Comparison of ENCODE assay signal across 9 cellular contexts in genomic region chr7:101169838-101170531, GRCh38. TPM values are rescaled to one million over a fixed set of nuclear protein-coding genes. Genes with fewer than 3 reads are reported as not detected.
DNase-seq lines count a peak whose midpoint lies in the region; ATAC-seq, FAIRE-seq and TF ChIP-seq lines count a peak whose summit lies in the region.
"Had no signal": no experiment of that assay in that cellular context is flagged by ENCODE, and none has a peak within 500 bp of the region (broad histone marks: within the 10 kb centered on the region; RNA-seq: fewer than 3 reads in every experiment).

No MANE protein-coding gene starts in this region.

- WGBS in heart left ventricle, 4 donors, result 1 to 5% (median 2%) methylated on average over 22 to 32 of the region's 32 CpGs
- 1 to 2% (median 1%) methylated on average over 30 to 32 of the region's 32 CpGs for WGBS in psoas muscle, 3 donors

- peak; percentile 69 for TF ChIP-seq RAD21 in Ishikawa (IDR thresholded peaks at IDR 0.05; ENCODE audit: low read depth)

- H3K27me3 Mint-ChIP-seq in activated naive CD4-positive, alpha-beta T cell treated with anti-CD3 and anti-CD28 coated beads, Interleukin-2, amount 50 U/mL, for 24 hours, result peaks cover 58% of the 10 kb centered on the region

- H2AFZ ChIP-seq in SU-DHL-6 (ENCODE audit: low read depth, low read length, severe bottlenecking), result no peak overlapping the region

- peaks cover 80% of the 10 kb centered on the region for H3K4me1 Mint-ChIP-seq in activated naive CD4-positive, alpha-beta T cell treated with anti-CD3 and anti-CD28 coated beads, Interleukin-2, amount 50 U/mL, for 24 hours

- no peaks in the 10 kb centered on the region for H3K9me2 ChIP-seq in SU-DHL-6 (replicated peaks; ENCODE audit: insufficient read depth, low read length)

- H3K4me3 Mint-ChIP-seq in activated naive CD4-positive, alpha-beta T cell treated with anti-CD3 and anti-CD28 coated beads, Interleukin-2, amount 50 U/mL, for 24 hours, result peak overlapping the region; percentile 7

- H3K27me3 ChIP-seq in SU-DHL-6 (ENCODE audit: low read length) (no peaks in the 10 kb centered on the region), heart left ventricle (peaks cover 71 to 100% (median 96%) of the 10 kb centered on the region in 9 donors), psoas muscle (ENCODE audit: insufficient read depth in 3 of 3, low read length in 2 of 3) (peaks cover 0 to 98% (median 61%) of the 10 kb centered on the region in 3 donors)

- peak in 3 of 4 donors; percentile 12 to 51 (median 41) for ATAC-seq in heart left ventricle
- peak in 3 of 4 donors; percentile 50 to 67 (median 65) for ATAC-seq in psoas muscle
- no peak for ATAC-seq in HG03457 (IDR thresholded peaks at IDR 0.05; ENCODE audit: unreplicated experiment)

- H4K20me1 ChIP-seq in SU-DHL-6 (ENCODE audit: low read depth, low read length), result no peaks in the 10 kb centered on the region

- peaks cover 2% of the 10 kb centered on the region for H3K36me3 Mint-ChIP-seq in activated naive CD4-positive, alpha-beta T cell treated with anti-CD3 and anti-CD28 coated beads, Interleukin-2, amount 50 U/mL, for 24 hours

- peak overlapping the region; percentile 9 for H3K4me2 ChIP-seq in SU-DHL-6 (ENCODE audit: low read depth, low read length, poor library complexity, severe bottlenecking)

- TF ChIP-seq POLR2A in heart left ventricle (IDR thresholded peaks at IDR 0.05), result no peak

- H3F3A ChIP-seq in SU-DHL-6 (ENCODE audit: insufficient read depth), result no peaks in the 10 kb centered on the region

- H3K9me3 ChIP-seq in SU-DHL-6 (ENCODE audit: insufficient read depth, low read length) (no peaks in the 10 kb centered on the region), heart left ventricle (no peaks in the 10 kb centered on the region), psoas muscle (no peaks in the 10 kb centered on the region)

- intact Hi-C loops in heart left ventricle (cut with DNase I), result loop anchor here in 2 of 10 donors (2.0 kb wide), 2 partner anchors 25 to 73 kb away; no protein-coding TSS in a partner anchor
- intact Hi-C loops in psoas muscle (cut with DNase I), result loop anchor here in 1 of 2 donors (2.0 kb wide), 1 partner anchor 27 kb away; no protein-coding TSS in a partner anchor

- peaks cover 0 to 55% (median 32%) of the 10 kb centered on the region in 12 donors for H3K4me1 ChIP-seq in heart left ventricle
- H3K4me1 ChIP-seq in psoas muscle, result peaks cover 17% of the 10 kb centered on the region

- DNase-seq in EL (peak; percentile 54), heart left ventricle (peak; percentile 51 to 86 (median 71)), psoas muscle (peak; percentile 72 to 80), HTR-8/SVneo (ENCODE audit: insufficient read length, low spot score) (no peak)

- TF ChIP-seq CTCF in SU-DHL-6 (IDR thresholded peaks at IDR 0.05; ENCODE audit: insufficient read depth, low read length, poor library complexity, severe bottlenecking), result peak; percentile 94
- TF ChIP-seq CTCF in heart left ventricle (IDR thresholded peaks at IDR 0.05), result peak; percentile 77 to 88 (median 83)
- TF ChIP-seq CTCF in psoas muscle (IDR thresholded peaks at IDR 0.05), result peak; percentile 69

- no peak for TF ChIP-seq EP300 in Ishikawa (IDR thresholded peaks at IDR 0.05; ENCODE audit: borderline replicate concordance)

- H3K27ac ChIP-seq in SU-DHL-6 (ENCODE audit: low read depth, low read length) (no peak overlapping the region), heart left ventricle (no peak overlapping the region), psoas muscle (no peak overlapping the region)
- H3K27ac ChIP-seq: epithelial cell of prostate had no signal

- no peak overlapping the region for H3K9ac ChIP-seq in SU-DHL-6 (ENCODE audit: low read length)

- no peak overlapping the region for H3K27ac Mint-ChIP-seq in activated naive CD4-positive, alpha-beta T cell treated with anti-CD3 and anti-CD28 coated beads, Interleukin-2, amount 50 U/mL, for 24 hours

- H3K9me3 Mint-ChIP-seq in activated naive CD4-positive, alpha-beta T cell treated with anti-CD3 and anti-CD28 coated beads, Interleukin-2, amount 50 U/mL, for 24 hours, result no peaks in the 10 kb centered on the region

- H3K4me3 ChIP-seq in SU-DHL-6 (ENCODE audit: insufficient read depth, low read length, poor library complexity, severe bottlenecking), result no peak overlapping the region
- no peak overlapping the region for H3K4me3 ChIP-seq in heart left ventricle
- H3K4me3 ChIP-seq in psoas muscle, result no peak overlapping the region

- no peak for FAIRE-seq in HTR-8/SVneo (lab: Jason Lieb, UNC)

- H3K36me3 ChIP-seq in SU-DHL-6 (ENCODE audit: low read length), result no peaks in the 10 kb centered on the region
- H3K36me3 ChIP-seq in heart left ventricle, result no peaks in the 10 kb centered on the region
- H3K36me3 ChIP-seq in psoas muscle (ENCODE audit: insufficient read depth in 1 of 2, low read depth in 1 of 2), result no peaks in the 10 kb centered on the region

- no peaks in the 10 kb centered on the region for H3K79me2 ChIP-seq in SU-DHL-6 (ENCODE audit: insufficient read depth, low read length)

TF ChIP-seq in Ishikawa, 13 proteins besides CTCF, POLR2A, EP300 and RAD21:
- TF ChIP-seq EGR1 (IDR thresholded peaks at IDR 0.05) (peak; percentile 88), CREB1 (IDR thresholded peaks at IDR 0.05; ENCODE audit: low read depth) (no peak), MAX (IDR thresholded peaks at IDR 0.05) (peak; percentile 19; the same call in 1 of the 2 replicates)

RNA-seq across cellular contexts. Expression of gene VGF, which starts 4.6 kb away (rescaled TPM):
- total RNA-seq in heart left ventricle (under 1 TPM in 2 of 9 donors, not detected in 7; 0.09 to 0.19 TPM), psoas muscle (under 1 TPM in 1 of 4 donors, not detected in 3; 0.10 TPM)
- polyA plus RNA-seq in heart left ventricle (under 1 TPM in 1 of 2 donors, not detected in 1; 0.14 TPM), psoas muscle (1 to 10 TPM in 1 of 3 donors, under 1 TPM in 1, not detected in 1; 0.03 to 4.3 TPM)

RNA-seq across cellular contexts. Expression of gene NAT16, which starts 10.1 kb away (rescaled TPM):
- total RNA-seq in heart left ventricle (under 1 TPM in 1 of 9 donors, not detected in 8; 0.23 TPM), psoas muscle (not detected)
- polyA plus RNA-seq in heart left ventricle (not detected), psoas muscle (under 1 TPM in 1 of 3 donors, not detected in 2; 0.01 TPM)

RNA-seq across cellular contexts. Expression of gene AP1S1, which starts 15.7 kb away (rescaled TPM):
- total RNA-seq in heart left ventricle (10 to 100 TPM in 8 of 9 donors, 1 to 10 TPM in 1; 9.9 to 24.5 (median 12.8) TPM), psoas muscle (1 to 10 TPM; 5.7 to 7.1 (median 6.6) TPM)
- polyA plus RNA-seq in heart left ventricle (10 to 100 TPM; 15.9 to 41.8 TPM), psoas muscle (10 to 100 TPM; 11.1 to 29.9 (median 17.8) TPM)

RNA-seq across cellular contexts. Expression of gene MOGAT3, which starts 30.9 kb away (rescaled TPM):
- not detected for total RNA-seq in heart left ventricle
- polyA plus RNA-seq in heart left ventricle, result not detected
- not detected for total RNA-seq in psoas muscle
- not detected for polyA plus RNA-seq in psoas muscle

RNA-seq across cellular contexts. Expression of gene SERPINE1, which starts 43.1 kb away (rescaled TPM):
- total RNA-seq in heart left ventricle (100 to 1,000 TPM in 1 of 9 donors, 10 to 100 TPM in 4, 1 to 10 TPM in 4; 1.3 to 153 (median 13.9) TPM), psoas muscle (10 to 100 TPM in 1 of 4 donors, 1 to 10 TPM in 3; 7.1 to 14.4 (median 7.4) TPM)
- polyA plus RNA-seq in heart left ventricle (100 to 1,000 TPM in 1 of 2 donors, 1 to 10 TPM in 1; 3.4 to 595 TPM), psoas muscle (100 to 1,000 TPM in 1 of 3 donors, 1 to 10 TPM in 2; 4.3 to 269 (median 5.9) TPM)
